In the genomic region with DNA sequence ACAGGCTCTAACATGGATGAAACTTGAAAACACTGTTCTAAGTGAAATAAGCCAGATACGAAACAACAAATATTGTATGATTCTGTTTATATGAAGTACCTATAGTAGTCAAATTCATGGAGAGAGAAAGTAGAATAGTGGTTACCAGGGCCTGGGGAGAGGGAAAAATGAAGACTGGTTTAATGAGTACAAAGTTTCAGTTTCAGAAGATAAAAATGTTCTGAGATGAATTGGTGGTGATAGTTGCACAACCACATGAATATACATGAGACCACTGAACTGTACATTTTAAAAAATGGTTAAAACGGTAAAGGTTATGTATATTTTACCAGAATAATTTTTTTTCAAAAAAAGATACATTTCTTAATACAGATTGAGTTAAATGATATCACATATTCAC, we compare ENCODE assay signal across 15 cellular contexts.
DNase-seq lines count a peak whose midpoint lies in the region; ATAC-seq and TF ChIP-seq lines count a peak whose summit lies in the region.
"Had no signal": no experiment of that assay in that cellular context is flagged by ENCODE, and none has a peak within 500 bp of the region (broad histone marks: within the 10 kb centered on the region; RNA-seq: fewer than 3 reads in every experiment).

No MANE protein-coding gene starts in this region.

- H3K4me2 ChIP-seq in MM.1S (ENCODE audit: low read depth, low read length): no peak overlapping the region

- no peaks in the 10 kb centered on the region for H3K27me3 ChIP-seq in MM.1S (replicated peaks; ENCODE audit: insufficient read depth, low read length)

- H3K9me2 ChIP-seq in MM.1S (replicated peaks; ENCODE audit: insufficient read depth, low read length): no peaks in the 10 kb centered on the region

- H3K9ac ChIP-seq in MM.1S (ENCODE audit: low read length): no peak overlapping the region

- no peak overlapping the region for H2AFZ ChIP-seq in MM.1S (ENCODE audit: low read length)

- H3K4me1 ChIP-seq in MM.1S (ENCODE audit: low read length): no peaks in the 10 kb centered on the region

- DNase-seq in MM.1S: peak; percentile 45
- DNase-seq in RPMI8226: no peak
- DNase-seq in activated naive CD4-positive, alpha-beta T cell (lab: John Stamatoyannopoulos, UW): no peak
- DNase-seq in NCI-H1092 (lab: John Stamatoyannopoulos, UW): no peak
- DNase-seq: activated CD4-positive, alpha-beta memory T cell treated with anti-CD3 and anti-CD28 coated beads for 36 hours; activated naive CD4-positive, alpha-beta T cell treated with anti-CD3 and anti-CD28 coated beads, Interleukin-2, amount 50 U/mL, for 16 hours; cerebellar nuclear complex; right cardiac atrium; SW 1271; trophoblast cell had no signal

- ATAC-seq in GM18519 (IDR thresholded peaks at IDR 0.05; ENCODE audit: low FRiP score, unreplicated experiment): peak; percentile 94
- ATAC-seq in GM21367 (IDR thresholded peaks at IDR 0.05; ENCODE audit: unreplicated experiment): peak; percentile 86
- ATAC-seq in HG02970 (IDR thresholded peaks at IDR 0.05; ENCODE audit: low FRiP score, unreplicated experiment): peak; percentile 96
- ATAC-seq in GM21737 (IDR thresholded peaks at IDR 0.05; ENCODE audit: unreplicated experiment): no peak
- ATAC-seq: right cardiac atrium had no signal

- no peaks in the 10 kb centered on the region for H4K20me1 ChIP-seq in MM.1S (ENCODE audit: insufficient read depth, low read length)

- no peak for TF ChIP-seq CTCF in MM.1S (IDR thresholded peaks at IDR 0.05; ENCODE audit: low read length)

- no peaks in the 10 kb centered on the region for H3K36me3 ChIP-seq in MM.1S (replicated peaks; ENCODE audit: insufficient read depth, low read length)

- no peak overlapping the region for H3K27ac ChIP-seq in MM.1S (ENCODE audit: low read length)
- H3K27ac ChIP-seq: C4-2B had no signal

- no peaks in the 10 kb centered on the region for H3K9me3 ChIP-seq in MM.1S (replicated peaks; ENCODE audit: insufficient read depth, low read length)

- H3K4me3 ChIP-seq in MM.1S (ENCODE audit: low read length): no peak overlapping the region

- H3F3A ChIP-seq in MM.1S (ENCODE audit: insufficient read depth, low read length): no peaks in the 10 kb centered on the region

- no peaks in the 10 kb centered on the region for H3K79me2 ChIP-seq in MM.1S (ENCODE audit: low read length)
